Comparison of ENCODE assay signal across 8 cellular contexts in the genomic region with DNA sequence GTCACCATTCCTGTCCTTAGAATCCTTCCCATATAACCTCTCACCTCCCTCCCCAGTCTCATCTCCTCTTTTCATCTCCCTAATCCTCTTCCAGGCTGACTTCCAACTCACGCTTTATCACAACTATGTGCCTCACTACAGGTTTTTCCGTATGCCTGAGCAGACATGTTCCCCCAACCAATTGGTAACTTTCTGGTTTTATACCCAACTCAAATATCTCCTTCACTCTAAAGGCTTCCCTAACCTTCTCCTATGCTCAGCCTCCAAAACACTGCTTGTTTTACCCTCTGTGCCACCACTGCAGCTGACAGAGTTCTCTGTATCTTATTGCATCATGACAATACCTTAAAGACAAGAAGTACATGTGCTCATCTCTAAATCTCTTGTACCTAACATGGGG.
"Had no signal": no experiment of that assay in that cellular context is flagged by ENCODE, and none has a peak within 500 bp of the region (broad histone marks: within the 10 kb centered on the region; RNA-seq: fewer than 3 reads in every experiment).

No MANE protein-coding gene starts in this region.

- H3K4me3 ChIP-seq: GM12878 had no signal

- ATAC-seq: GM12878 had no signal

- DNase-seq: GDM1, GF-D8 had no signal

- FAIRE-seq: G401.6, GM12878, GM12891, GM12892, GM18507, GM19239 had no signal
